ENCODE assay signal across 8 cellular contexts in genomic region chr1:179025125-179025974, GRCh38. TPM values are rescaled to one million over a fixed set of nuclear protein-coding genes. Genes with fewer than 3 reads are reported as not detected.
A peak's percentile ranks its signal among the peaks of the same experiment; 100 is the strongest.
DNase-seq lines count a peak whose midpoint lies in the region; ATAC-seq, FAIRE-seq and TF ChIP-seq lines count a peak whose summit lies in the region.

TSS of gene FAM20B (plus strand) at chr1:179025894. CDS start at chr1:179043848, 17,954 bp downstream.

- DNase-seq in A549 (ENCODE audit: low read depth in 1 of 2, low spot score in 1 of 2) (peak; percentile 94 to 95), NCI-H2196 treated with DMSO at 0.1 percent for 48 hours (lab: John Stamatoyannopoulos, UW; ENCODE audit: unreplicated experiment) (peak; percentile 90), breast epithelium (ENCODE audit: low spot score in 2 of 2) (peak; percentile 89 to 94)

- 32% methylated on average over 36 of the region's 58 CpGs for WGBS in A549 (ENCODE audit: missing lambda C conversion rate)

- TF ChIP-seq CTCF in A549 (IDR thresholded peaks at IDR 0.05): no peak
- no peak for TF ChIP-seq CTCF in WI38 (IDR thresholded peaks at IDR 0.05; ENCODE audit: low read depth, low read length)
- peak in 1 of 3 donors; percentile 8 for TF ChIP-seq CTCF in breast epithelium (IDR thresholded peaks at IDR 0.05)

- CTCF ChIA-PET in A549 (lab: Yijun Ruan, JAX): interaction anchor here (1.1 to 2.8 kb wide), 4 partner anchors 11 to 492 kb away, joined by 3 to 12 read pairs (median 4); no protein-coding TSS in a partner anchor

- peaks cover 39% of the 10 kb centered on the region for H3K4me1 ChIP-seq in A549
- no peaks in the 10 kb centered on the region for H3K4me1 ChIP-seq in breast epithelium
- peaks cover 16% of the 10 kb centered on the region for H3K4me1 ChIP-seq in skeletal muscle satellite cell (ENCODE audit: control insufficient read depth, insufficient read depth, low read length)

- POLR2A ChIA-PET in A549 (lab: Yijun Ruan, JAX): no interaction called here

- no peaks in the 10 kb centered on the region for H3K27me3 ChIP-seq in breast epithelium
- H3K27me3 ChIP-seq in skeletal muscle satellite cell (ENCODE audit: control insufficient read depth, insufficient read depth, low read length): no peaks in the 10 kb centered on the region

- no peak for TF ChIP-seq RAD21 in A549 (conservative IDR thresholded peaks at IDR 0.05 in 1 of 2, IDR thresholded peaks at IDR 0.05 in 1 of 2)

- FAIRE-seq in A549 (lab: Jason Lieb, UNC): no peak

- intact Hi-C loops in breast epithelium (cut with DNase I; ENCODE audit: low total_unique reads): no loop called here

- peak within 1 kb of the TSS; percentile 96 to 98 for H3K27ac ChIP-seq in A549
- peak within 1 kb of the TSS; percentile 96 to 98 for H3K27ac ChIP-seq in breast epithelium

- H3K36me3 ChIP-seq in breast epithelium: no peaks in the 10 kb centered on the region
- H3K36me3 ChIP-seq in skeletal muscle satellite cell (ENCODE audit: insufficient read depth, low read length): no peaks in the 10 kb centered on the region

- H3K4me2 ChIP-seq in A549 (peak within 1 kb of the TSS; percentile 73), skeletal muscle satellite cell (ENCODE audit: low read length) (peak within 1 kb of the TSS; percentile 96)

- H3K9me3 ChIP-seq in A549 (no peaks in the 10 kb centered on the region), breast epithelium (no peaks in the 10 kb centered on the region), iPS-18c (ENCODE audit: control insufficient read depth, insufficient read depth, low read length) (no peaks in the 10 kb centered on the region), skeletal muscle satellite cell (replicated peaks; ENCODE audit: low read length) (no peaks in the 10 kb centered on the region)

- TF ChIP-seq EP300 in A549 (IDR thresholded peaks at IDR 0.05): no peak

- peak within 1 kb of the TSS; percentile 98 for H3K9ac ChIP-seq in skeletal muscle satellite cell (ENCODE audit: low read depth, low read length)

- TF ChIP-seq POLR2A in A549 (IDR thresholded peaks at IDR 0.05; ENCODE audit: low read length): no peak
- no peak for TF ChIP-seq POLR2A in breast epithelium (IDR thresholded peaks at IDR 0.05)

- ATAC-seq in A549 (peak; percentile 91 to 93), GM18867 (IDR thresholded peaks at IDR 0.05; ENCODE audit: unreplicated experiment) (peak; percentile 81), HG03108 (IDR thresholded peaks at IDR 0.05; ENCODE audit: unreplicated experiment) (peak; percentile 72)

- peak within 1 kb of the TSS; percentile 70 for H3K4me3 ChIP-seq in A549
- peak within 1 kb of the TSS; percentile 88 for H3K4me3 ChIP-seq in WI38 (ENCODE audit: low read depth, low read length)
- peak within 1 kb of the TSS; percentile 91 to 99 (median 96) for H3K4me3 ChIP-seq in breast epithelium
- H3K4me3 ChIP-seq in iPS-18c (ENCODE audit: insufficient read depth, low read depth, low read length): peak within 1 kb of the TSS; percentile 92
- H3K4me3 ChIP-seq in skeletal muscle satellite cell (ENCODE audit: low read length): peak within 1 kb of the TSS; percentile 96

TF ChIP-seq in A549, 52 proteins besides CTCF, POLR2A, EP300 and RAD21:
- no peak for TF ChIP-seq ATOH8 (CRISPR knock-in tag; IDR thresholded peaks at IDR 0.05; ENCODE audit: low read depth)
- 0 out of 2 replicates have a peak, but pooled peaks have one; percentile 19 for TF ChIP-seq MAX (IDR thresholded peaks at IDR 0.05)
- no peak for TF ChIP-seq EHMT2 (IDR thresholded peaks at IDR 0.05; ENCODE audit: low read depth)
- no peak for TF ChIP-seq NPAS2 (CRISPR knock-in tag; IDR thresholded peaks at IDR 0.05; ENCODE audit: borderline replicate concordance)
- TF ChIP-seq NR3C1 (IDR thresholded peaks at IDR 0.05): no peak
- TF ChIP-seq HEYL (CRISPR knock-in tag; IDR thresholded peaks at IDR 0.05): no peak
- TF ChIP-seq PHF8 (IDR thresholded peaks at IDR 0.05; ENCODE audit: borderline replicate concordance, low read depth): no peak
- peak; percentile 54 for TF ChIP-seq REST (IDR thresholded peaks at IDR 0.05)
- TF ChIP-seq JUNB (IDR thresholded peaks at IDR 0.05): no peak
- TF ChIP-seq POLR2AphosphoS2 (conservative IDR thresholded peaks at IDR 0.05; ENCODE audit: low read length): no peak
- no peak for TF ChIP-seq RNF2 (IDR thresholded peaks at IDR 0.05; ENCODE audit: borderline replicate concordance, low read depth)
- no peak for TF ChIP-seq MAZ (IDR thresholded peaks at IDR 0.05; ENCODE audit: borderline replicate concordance, low read depth, low read length)

RNA-seq across cellular contexts. Expression of gene FAM20B, which starts in this region (rescaled TPM):
- polyA plus RNA-seq in A549 (2011; rRNA removed) (34.9 and 35.3 TPM in 2 replicates), A549 (2017; fragmentation: RNase III; extraction: RNeasy Plus Mini Kit Qiagen cat#74134 plus additional on column Dnase treatment) (24.2 to 25.3 TPM (median 25.3 TPM) in 3 replicates)
- polyA plus RNA-seq in A549 (2012; cell fraction: cytosol; rRNA removed): 9.1 and 11.2 TPM in 2 replicates
- 4.5 and 6.5 TPM in 2 replicates for polyA plus RNA-seq in A549 (2012; cell fraction: nucleus; rRNA removed)
- polyA minus RNA-seq in A549 (2011; rRNA and poly(A)+ RNA removed): 39.9 and 53.4 TPM in 2 replicates
- 10 to 100 TPM; 24.3 to 28.8 (median 28.0) TPM for total RNA-seq in breast epithelium
- total RNA-seq in skeletal muscle satellite cell (2012; rRNA removed): 32.1 and 33.5 TPM in 2 replicates

Comparison
In these comparisons a context has a peak if more than half of its experiments do, and no peak if none do; other contexts are left out.
1. Peak in every context shown above with its lines: DNase-seq, ATAC-seq, H3K4me3 ChIP-seq and H3K27ac ChIP-seq.